15 cellular contexts compared by ENCODE assay signal in the genomic region with DNA sequence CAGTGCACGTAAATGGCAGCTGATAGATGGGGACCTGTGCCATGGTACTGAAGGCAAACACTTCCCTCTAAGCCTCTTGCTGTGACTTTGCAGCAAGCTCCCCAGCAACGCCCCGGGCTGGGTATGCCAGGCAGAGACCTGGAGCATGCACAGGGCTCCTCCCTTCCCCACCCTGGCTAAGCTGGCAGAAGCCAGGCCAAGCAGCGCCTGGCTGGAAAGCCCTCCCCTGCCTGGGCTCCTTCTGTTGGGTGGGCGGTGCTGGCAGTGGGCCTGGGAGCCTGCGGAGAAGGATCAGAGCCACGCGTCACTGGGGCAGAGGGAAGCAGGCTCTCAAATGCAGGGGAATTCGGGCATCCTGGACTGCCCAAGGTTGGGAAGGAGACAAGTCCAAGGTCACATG. TPM values are rescaled to one million over a fixed set of nuclear protein-coding genes. Genes with fewer than 3 reads are reported as not detected.
DNase-seq lines count a peak whose midpoint lies in the region; ATAC-seq and TF ChIP-seq lines count a peak whose summit lies in the region.
"Had no signal": no experiment of that assay in that cellular context is flagged by ENCODE, and none has a peak within 500 bp of the region (broad histone marks: within the 10 kb centered on the region; RNA-seq: fewer than 3 reads in every experiment).

No MANE protein-coding gene starts in this region.

- no peaks in the 10 kb centered on the region for H3K4me1 Mint-ChIP-seq in activated T-helper 1 cell treated with anti-CD3 and anti-CD28 coated beads, Interleukin-12 subunit alpha, Interleukin-12 subunit beta, Interleukin-2, Interleukin-4 antibody, amounts not matched to agents 30 ng/mL and 10 ng/mL and 1 ng/mL, durations not matched to agents 14 hours and 24 hours and 36 hours (ENCODE audit: low read depth)

- H3K36me3 ChIP-seq in ascending aorta: no peaks in the 10 kb centered on the region
- H3K36me3 ChIP-seq: spleen had no signal

- no peaks in the 10 kb centered on the region for H3K36me3 Mint-ChIP-seq in activated T-helper 1 cell treated with anti-CD3 and anti-CD28 coated beads, Interleukin-12 subunit alpha, Interleukin-12 subunit beta, Interleukin-2, Interleukin-4 antibody, amounts not matched to agents 30 ng/mL and 10 ng/mL and 1 ng/mL, durations not matched to agents 14 hours and 24 hours and 36 hours (ENCODE audit: low read depth)

- TF ChIP-seq CTCF in epithelial cell of esophagus (IDR thresholded peaks at IDR 0.05; ENCODE audit: insufficient read depth, low read depth, low read length, missing control alignments) (no peak), ascending aorta (IDR thresholded peaks at IDR 0.05) (no peak)

- H3K9me3 ChIP-seq in ascending aorta: no peaks in the 10 kb centered on the region
- H3K9me3 ChIP-seq: spleen had no signal

- H3K4me3 ChIP-seq in epithelial cell of esophagus (ENCODE audit: low read length) (no peak overlapping the region), ascending aorta (no peak overlapping the region)
- H3K4me3 ChIP-seq: spleen had no signal

- DNase-seq in DMS153 (lab: John Stamatoyannopoulos, UW) (peak; percentile 44), DMS153 treated with DMSO at 0.1 percent for 48 hours (lab: John Stamatoyannopoulos, UW; ENCODE audit: unreplicated experiment) (no peak), NCI-H2171 treated with DMSO at 0.1 percent for 48 hours (lab: John Stamatoyannopoulos, UW) (peak; percentile 67), epithelial cell of esophagus (ENCODE audit: low read depth) (peak; percentile 15), renal cortical epithelial cell (ENCODE audit: low read depth) (peak; percentile 22), ascending aorta (ENCODE audit: low spot score in 2 of 2) (no peak)
- no peak for DNase-seq in activated T-helper 1 cell treated with anti-CD3 and anti-CD28 coated beads, Interleukin-12 subunit alpha, Interleukin-12 subunit beta, Interleukin-2, Interleukin-4 antibody, amounts not matched to agents 30 ng/mL and 10 ng/mL and 1 ng/mL, durations not matched to agents 14 hours and 24 hours and 36 hours (ENCODE audit: low spot score)
- DNase-seq: activated naive CD4-positive, alpha-beta T cell treated with Interleukin-2 at 50 U/mL for 16 hours; HFFc6; mesendoderm; SHP77; spleen had no signal

- H3K27me3 Mint-ChIP-seq in activated T-helper 1 cell treated with anti-CD3 and anti-CD28 coated beads, Interleukin-12 subunit alpha, Interleukin-12 subunit beta, Interleukin-2, Interleukin-4 antibody, amounts not matched to agents 30 ng/mL and 10 ng/mL and 1 ng/mL, durations not matched to agents 14 hours and 24 hours and 36 hours (ENCODE audit: insufficient read depth): peaks cover 2% of the 10 kb centered on the region

- no peak for ATAC-seq in GM21576 (IDR thresholded peaks at IDR 0.05; ENCODE audit: unreplicated experiment)

- no peak overlapping the region for H3K27ac Mint-ChIP-seq in activated T-helper 1 cell treated with anti-CD3 and anti-CD28 coated beads, Interleukin-12 subunit alpha, Interleukin-12 subunit beta, Interleukin-2, Interleukin-4 antibody, amounts not matched to agents 30 ng/mL and 10 ng/mL and 1 ng/mL, durations not matched to agents 14 hours and 24 hours and 36 hours
- H3K27ac Mint-ChIP-seq: HFFc6 had no signal

- no peaks in the 10 kb centered on the region for H3K9me3 Mint-ChIP-seq in activated T-helper 1 cell treated with anti-CD3 and anti-CD28 coated beads, Interleukin-12 subunit alpha, Interleukin-12 subunit beta, Interleukin-2, Interleukin-4 antibody, amounts not matched to agents 30 ng/mL and 10 ng/mL and 1 ng/mL, durations not matched to agents 14 hours and 24 hours and 36 hours
- H3K9me3 Mint-ChIP-seq: HFFc6 had no signal

- no peak overlapping the region for H3K4me3 Mint-ChIP-seq in activated T-helper 1 cell treated with anti-CD3 and anti-CD28 coated beads, Interleukin-12 subunit alpha, Interleukin-12 subunit beta, Interleukin-2, Interleukin-4 antibody, amounts not matched to agents 30 ng/mL and 10 ng/mL and 1 ng/mL, durations not matched to agents 14 hours and 24 hours and 36 hours

- H3K27me3 ChIP-seq in ascending aorta: peaks cover 12% of the 10 kb centered on the region

- intact Hi-C loops in ascending aorta (cut with DNase I): no loop called here
- intact Hi-C loops in activated T-helper 1 cell treated with anti-CD3 and anti-CD28 coated beads, Interleukin-12 subunit alpha, Interleukin-12 subunit beta, Interleukin-2, Interleukin-4 antibody, amounts not matched to agents 30 ng/mL and 10 ng/mL and 1 ng/mL, durations not matched to agents 14 hours and 24 hours and 36 hours (cut with micrococcal nuclease): no loop called here

- no peaks in the 10 kb centered on the region for H3K4me1 ChIP-seq in ascending aorta

- H3K27ac ChIP-seq in ascending aorta: no peak overlapping the region
- H3K27ac ChIP-seq: 22Rv1, epithelial cell of prostate, spleen had no signal

RNA-seq across cellular contexts. Expression of a gene that starts 3.6 kb away (rescaled TPM):
- total RNA-seq in renal cortical epithelial cell (0.05 TPM in 1 of 2 replicates, not detected in the other), ascending aorta (0.32 TPM)
- total RNA-seq in activated T-helper 1 cell treated with anti-CD3 and anti-CD28 coated beads, Interleukin-12 subunit alpha, Interleukin-12 subunit beta, Interleukin-2, Interleukin-4 antibody, amounts not matched to agents 30 ng/mL and 10 ng/mL and 1 ng/mL, durations not matched to agents 14 hours and 24 hours and 36 hours: 0.05 TPM in 1 of 2 replicates, not detected in the other
- total RNA-seq: HFFc6 had no signal

RNA-seq across cellular contexts. Expression of a gene that starts 26.3 kb away (rescaled TPM):
- total RNA-seq in renal cortical epithelial cell (0.17 and 6.0 TPM in 2 replicates), ascending aorta (1,387 TPM)
- total RNA-seq in activated T-helper 1 cell treated with anti-CD3 and anti-CD28 coated beads, Interleukin-12 subunit alpha, Interleukin-12 subunit beta, Interleukin-2, Interleukin-4 antibody, amounts not matched to agents 30 ng/mL and 10 ng/mL and 1 ng/mL, durations not matched to agents 14 hours and 24 hours and 36 hours: not detected in 2 replicates

RNA-seq across cellular contexts. Expression of a gene that starts 50.7 kb away (rescaled TPM):
- total RNA-seq in renal cortical epithelial cell (6.5 and 14.4 TPM in 2 replicates), ascending aorta (22.5 TPM)
- total RNA-seq in activated T-helper 1 cell treated with anti-CD3 and anti-CD28 coated beads, Interleukin-12 subunit alpha, Interleukin-12 subunit beta, Interleukin-2, Interleukin-4 antibody, amounts not matched to agents 30 ng/mL and 10 ng/mL and 1 ng/mL, durations not matched to agents 14 hours and 24 hours and 36 hours: 62.7 and 68.2 TPM in 2 replicates

Comparison
In these comparisons a context has a peak if more than half of its experiments do, and no peak if none do; other contexts are left out.
1. DNase-seq: peak in DMS153 (single experiment), NCI-H2171 treated with DMSO at 0.1 percent for 48 hours (single experiment), epithelial cell of esophagus (single experiment) and renal cortical epithelial cell (single experiment); none in DMS153 treated with DMSO at 0.1 percent for 48 hours (single experiment), ascending aorta (0 of 2) and activated T-helper 1 cell treated with anti-CD3 and anti-CD28 coated beads, Interleukin-12 subunit alpha, Interleukin-12 subunit beta, Interleukin-2, Interleukin-4 antibody, amounts not matched to agents 30 ng/mL and 10 ng/mL and 1 ng/mL, durations not matched to agents 14 hours and 24 hours and 36 hours (single experiment).
2. RNA of a gene that starts 26.3 kb away (total RNA-seq): 1,387 TPM in ascending aorta (single experiment); 0.17 to 6.0 TPM in renal cortical epithelial cell and not detected in activated T-helper 1 cell treated with anti-CD3 and anti-CD28 coated beads, Interleukin-12 subunit alpha, Interleukin-12 subunit beta, Interleukin-2, Interleukin-4 antibody, amounts not matched to agents 30 ng/mL and 10 ng/mL and 1 ng/mL, durations not matched to agents 14 hours and 24 hours and 36 hours; every median in the first group is over 100 times any median in the second.